Comparison of ENCODE assay signal across 1 cellular context in genomic region chr3:156349111-156349510, GRCh38.
TF ChIP-seq lines count a peak whose summit lies in the region.

No MANE protein-coding gene starts in this region.

TF ChIP-seq in SK-N-SH, 30 proteins besides CTCF, POLR2A, EP300 and RAD21 (continued from another document):
- TF ChIP-seq TAF1 (IDR thresholded peaks at IDR 0.05; ENCODE audit: borderline replicate concordance, low read depth, low read length) = no peak
